In the genomic region with DNA sequence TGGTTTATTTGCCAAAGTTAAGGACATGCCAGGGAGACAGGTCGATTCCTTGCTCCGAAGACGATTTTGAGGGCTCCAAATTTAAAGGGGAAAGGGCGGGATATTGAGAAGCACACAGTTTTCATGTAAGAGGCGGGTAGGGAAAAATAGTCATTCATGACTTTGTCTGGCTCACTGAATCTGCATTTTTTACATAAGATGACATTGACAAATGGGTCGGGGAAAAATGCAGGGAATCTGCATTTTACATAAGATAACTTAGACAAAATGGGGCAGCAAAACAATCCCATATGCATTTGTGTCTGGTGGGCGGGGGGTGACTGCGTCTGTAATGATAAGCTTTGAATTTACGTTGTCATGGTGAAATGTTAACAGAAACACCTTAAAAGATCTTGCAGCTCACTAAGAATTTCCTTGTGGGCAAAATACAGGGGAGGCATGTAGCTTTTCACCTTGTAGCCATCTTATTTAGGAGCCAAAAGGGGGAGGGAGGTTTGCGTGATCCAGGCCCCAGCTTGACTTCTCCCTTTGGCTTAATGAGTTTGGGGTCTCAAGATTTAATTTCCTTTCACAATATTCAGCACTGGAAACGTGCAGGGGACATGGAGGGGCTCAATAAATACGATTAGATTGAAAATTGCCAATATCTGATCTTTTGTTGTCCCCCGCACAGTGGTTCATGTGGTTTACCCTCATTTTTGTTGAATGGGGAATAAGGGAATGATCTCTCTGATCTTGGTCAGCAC, we compare ENCODE assay signal across 1 cellular context.
TF ChIP-seq lines count a peak whose summit lies in the region.

No MANE protein-coding gene starts in this region.

TF ChIP-seq in HepG2, 621 proteins besides CTCF, POLR2A, EP300 and RAD21 (continued from another document):
- no peak for TF ChIP-seq MYNN (CRISPR knock-in tag; IDR thresholded peaks at IDR 0.05; ENCODE audit: low read depth)
- TF ChIP-seq SP5 (CRISPR knock-in tag; IDR thresholded peaks at IDR 0.05; ENCODE audit: borderline replicate concordance, low read depth): no peak
- TF ChIP-seq, protein P1, sequence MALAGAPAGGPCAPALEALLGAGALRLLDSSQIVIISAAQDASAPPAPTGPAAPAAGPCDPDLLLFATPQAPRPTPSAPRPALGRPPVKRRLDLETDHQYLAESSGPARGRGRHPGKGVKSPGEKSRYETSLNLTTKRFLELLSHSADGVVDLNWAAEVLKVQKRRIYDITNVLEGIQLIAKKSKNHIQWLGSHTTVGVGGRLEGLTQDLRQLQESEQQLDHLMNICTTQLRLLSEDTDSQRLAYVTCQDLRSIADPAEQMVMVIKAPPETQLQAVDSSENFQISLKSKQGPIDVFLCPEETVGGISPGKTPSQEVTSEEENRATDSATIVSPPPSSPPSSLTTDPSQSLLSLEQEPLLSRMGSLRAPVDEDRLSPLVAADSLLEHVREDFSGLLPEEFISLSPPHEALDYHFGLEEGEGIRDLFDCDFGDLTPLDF (CRISPR knock-in tag; IDR thresholded peaks at IDR 0.05): no peak
- TF ChIP-seq TCF12 (IDR thresholded peaks at IDR 0.05): no peak
- TF ChIP-seq TCF12 (CRISPR knock-in tag; IDR thresholded peaks at IDR 0.05): no peak
- TF ChIP-seq NR2F6 (IDR thresholded peaks at IDR 0.05): no peak
- TF ChIP-seq NR2F6 (CRISPR knock-in tag; IDR thresholded peaks at IDR 0.05): no peak
- TF ChIP-seq SRSF9 (IDR thresholded peaks at IDR 0.05; ENCODE audit: borderline replicate concordance, insufficient read depth, low read depth, low read length, poor library complexity, severe bottlenecking): no peak
- TF ChIP-seq ZNF253 (CRISPR knock-in tag; IDR thresholded peaks at IDR 0.05; ENCODE audit: borderline replicate concordance): no peak
- no peak for TF ChIP-seq RBAK (CRISPR knock-in tag; IDR thresholded peaks at IDR 0.05)
- TF ChIP-seq E2F5 (CRISPR knock-in tag; conservative IDR thresholded peaks at IDR 0.05): no peak
- no peak for TF ChIP-seq CCDC6 (CRISPR knock-in tag; IDR thresholded peaks at IDR 0.05)
- no peak for TF ChIP-seq NR2C2 (CRISPR knock-in tag; IDR thresholded peaks at IDR 0.05; ENCODE audit: borderline replicate concordance)
- TF ChIP-seq TOE1 (CRISPR knock-in tag; IDR thresholded peaks at IDR 0.05): no peak
